In the genomic region with DNA sequence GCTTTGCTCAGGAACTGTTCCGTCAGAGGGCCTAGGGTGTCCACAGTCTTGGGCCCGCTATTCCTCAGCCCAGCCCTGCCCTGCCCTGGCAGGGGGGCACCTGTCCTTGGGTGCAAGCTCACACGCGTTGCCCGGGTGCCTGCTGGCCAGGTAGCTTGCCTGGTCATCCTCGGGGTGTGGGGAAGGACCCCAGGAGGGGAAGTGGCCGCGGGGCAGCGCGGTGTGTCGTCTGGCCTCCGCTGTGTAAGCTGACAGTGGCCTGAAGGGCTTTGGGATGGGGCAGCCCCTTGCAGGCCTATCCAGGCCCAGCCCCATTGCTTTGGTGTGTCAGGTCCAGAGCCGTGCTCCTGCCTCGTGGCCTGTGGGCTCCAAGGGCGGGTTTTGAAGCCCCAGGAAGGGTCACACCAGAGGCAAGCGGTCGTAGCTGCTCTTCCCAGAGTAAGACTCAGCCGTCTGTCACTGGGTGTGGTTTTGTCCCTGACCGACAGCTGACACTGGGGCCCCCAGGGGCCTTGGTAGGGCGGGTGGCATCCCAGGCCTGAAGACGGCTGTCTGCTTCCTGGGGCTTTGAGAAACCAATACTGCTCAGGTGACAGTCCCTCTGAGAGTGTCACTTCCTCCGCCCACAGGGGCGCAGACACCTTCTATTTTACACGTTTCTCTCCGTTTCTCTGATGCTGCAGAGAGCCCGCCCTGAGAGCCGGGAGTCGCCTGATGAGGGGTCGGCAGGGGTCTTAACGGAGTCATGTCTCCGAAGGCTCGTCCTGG, we compare ENCODE assay signal across 8 cellular contexts.
DNase-seq lines count a peak whose midpoint lies in the region; ATAC-seq, FAIRE-seq and TF ChIP-seq lines count a peak whose summit lies in the region.

No MANE protein-coding gene starts in this region.

- H3K36me3 ChIP-seq in naive thymus-derived CD4-positive, alpha-beta T cell (ENCODE audit: control insufficient read depth in 2 of 3, insufficient read depth in 3 of 3, low read length in 3 of 3): peaks cover 0 to 28% (median 18%) of the 10 kb centered on the region in 3 experiments

- CTCF ChIA-PET in naive thymus-derived CD4-positive, alpha-beta T cell (lab: Charles Lee): interaction anchor here (0.9 to 1.8 kb wide), 7 partner anchors 12 to 105 kb away, joined by 3 to 6 read pairs (median 4); a partner anchor contains a TSS

- H3K9me3 ChIP-seq in naive thymus-derived CD4-positive, alpha-beta T cell (ENCODE audit: control insufficient read depth in 2 of 3, low read length in 3 of 3): no peaks in the 10 kb centered on the region

- ATAC-seq in naive thymus-derived CD4-positive, alpha-beta T cell: peak; percentile 74

- peaks cover 10% of the 10 kb centered on the region; the same call in 1 of the 2 replicates for H3K36me3 Mint-ChIP-seq in HFFc6 (ENCODE audit: low read depth)
- H3K36me3 Mint-ChIP-seq in naive thymus-derived CD4-positive, alpha-beta T cell: peaks cover 0 to 21% (median 0%) of the 10 kb centered on the region in 5 donors

- peak overlapping the region; percentile 77 for H3K4me3 ChIP-seq in naive thymus-derived CD4-positive, alpha-beta T cell (ENCODE audit: low read length)

- H3K27ac ChIP-seq in naive thymus-derived CD4-positive, alpha-beta T cell (ENCODE audit: low read depth, low read length): peak overlapping the region; percentile 98

- H3K27ac Mint-ChIP-seq in HFFc6: peak overlapping the region; percentile 21; the same call in 1 of the 2 replicates
- H3K27ac Mint-ChIP-seq in naive thymus-derived CD4-positive, alpha-beta T cell: peak overlapping the region; percentile 91 to 99 (median 99)

- TF ChIP-seq CTCF in HFFc6 (IDR thresholded peaks at IDR 0.05): no peak

- TF ChIP-seq POLR2A in GM12891 (IDR thresholded peaks at IDR 0.05; ENCODE audit: low read depth, low read length): peak; percentile 58

- H3K27me3 ChIP-seq in naive thymus-derived CD4-positive, alpha-beta T cell (ENCODE audit: control insufficient read depth in 2 of 2, insufficient read depth in 2 of 2, low read length in 2 of 2): no peaks in the 10 kb centered on the region

- H3K9me3 Mint-ChIP-seq in HFFc6: no peaks in the 10 kb centered on the region
- no peaks in the 10 kb centered on the region for H3K9me3 Mint-ChIP-seq in naive thymus-derived CD4-positive, alpha-beta T cell

- H3K4me1 Mint-ChIP-seq in HFFc6 (ENCODE audit: low read depth): no peaks in the 10 kb centered on the region
- peaks cover 19 to 80% (median 50%) of the 10 kb centered on the region in 7 donors for H3K4me1 Mint-ChIP-seq in naive thymus-derived CD4-positive, alpha-beta T cell

- peaks cover 3% of the 10 kb centered on the region for H3K27me3 Mint-ChIP-seq in HFFc6 (ENCODE audit: insufficient read depth)
- no peaks in the 10 kb centered on the region for H3K27me3 Mint-ChIP-seq in naive thymus-derived CD4-positive, alpha-beta T cell

- FAIRE-seq in GM12891 (lab: Jason Lieb, UNC): peak; percentile 98

- H3K4me3 Mint-ChIP-seq in HFFc6: peak overlapping the region; percentile 24; the same call in 1 of the 2 replicates
- H3K4me3 Mint-ChIP-seq in naive thymus-derived CD4-positive, alpha-beta T cell: peak overlapping the region; percentile 79 to 89 (median 85)

- in situ Hi-C loops in ACHN (cut with HindIII; ENCODE audit: low pct_ligation_motif_present, low pct_unique_long_range_greater_than_20kb, low sequenced_read_pairs): no loop called here

- POLR2A ChIA-PET in naive thymus-derived CD4-positive, alpha-beta T cell (lab: Charles Lee): interaction anchor here (0.7 to 5.0 kb wide), 9 partner anchors 10 to 576 kb away, joined by 3 to 45 read pairs (median 7); a partner anchor contains a TSS

- DNase-seq in GM12891 (ENCODE audit: insufficient read length, low spot score): peak; percentile 97
- DNase-seq in HFFc6: no peak
- DNase-seq in OCI-M1 (lab: John Stamatoyannopoulos, UW): peak; percentile 21
- DNase-seq in activated naive CD4-positive, alpha-beta T cell treated with anti-CD3 and anti-CD28 coated beads, Interleukin-2, amount 50 U/mL, for 16 hours: peak; percentile 78
- DNase-seq in naive thymus-derived CD4-positive, alpha-beta T cell: peak; percentile 56 to 88 (median 83)
- peak; percentile 15 for DNase-seq in stromal cell of bone marrow (ENCODE audit: low read depth)
- DNase-seq in SK-N-DZ (ENCODE audit: low spot score): no peak
- no peak for DNase-seq in ACHN

- H3K4me1 ChIP-seq in naive thymus-derived CD4-positive, alpha-beta T cell (ENCODE audit: control insufficient read depth in 2 of 2, insufficient read depth in 2 of 2, low read length in 2 of 2): peaks cover 41 to 61% of the 10 kb centered on the region in 2 donors

- intact Hi-C loops in naive thymus-derived CD4-positive, alpha-beta T cell (cut with micrococcal nuclease): loop anchor here (1.0 to 5.0 kb wide), 3 partner anchors 9 to 383 kb away; a partner anchor contains a TSS

TF ChIP-seq in GM12891, 5 proteins besides CTCF, POLR2A, EP300 and RAD21:
- TF ChIP-seq PAX5 (IDR thresholded peaks at IDR 0.05; ENCODE audit: insufficient read depth, low read length, severe bottlenecking) (no peak), TAF1 (IDR thresholded peaks at IDR 0.05; ENCODE audit: low read depth, low read length) (peak; percentile 29; the same call in 1 of the 2 replicates), POU2F2 (IDR thresholded peaks at IDR 0.05; ENCODE audit: low read depth, low read length) (no peak), SPI1 (IDR thresholded peaks at IDR 0.05; ENCODE audit: low read depth, low read length) (peak; percentile 72), POLR2AphosphoS5 (IDR thresholded peaks at IDR 0.05; ENCODE audit: low read depth, low read length) (0 out of 2 replicates have a peak, but pooled peaks have one; percentile 18)

Comparison
In these comparisons a context has a peak if more than half of its experiments do, and no peak if none do; other contexts are left out.
1. DNase-seq: peak in GM12891 (single experiment), OCI-M1 (single experiment), activated naive CD4-positive, alpha-beta T cell treated with anti-CD3 and anti-CD28 coated beads, Interleukin-2, amount 50 U/mL, for 16 hours (single experiment), naive thymus-derived CD4-positive, alpha-beta T cell (9 of 9) and stromal cell of bone marrow (single experiment); none in HFFc6 (single experiment), SK-N-DZ (single experiment) and ACHN (single experiment).